In the genomic region with DNA sequence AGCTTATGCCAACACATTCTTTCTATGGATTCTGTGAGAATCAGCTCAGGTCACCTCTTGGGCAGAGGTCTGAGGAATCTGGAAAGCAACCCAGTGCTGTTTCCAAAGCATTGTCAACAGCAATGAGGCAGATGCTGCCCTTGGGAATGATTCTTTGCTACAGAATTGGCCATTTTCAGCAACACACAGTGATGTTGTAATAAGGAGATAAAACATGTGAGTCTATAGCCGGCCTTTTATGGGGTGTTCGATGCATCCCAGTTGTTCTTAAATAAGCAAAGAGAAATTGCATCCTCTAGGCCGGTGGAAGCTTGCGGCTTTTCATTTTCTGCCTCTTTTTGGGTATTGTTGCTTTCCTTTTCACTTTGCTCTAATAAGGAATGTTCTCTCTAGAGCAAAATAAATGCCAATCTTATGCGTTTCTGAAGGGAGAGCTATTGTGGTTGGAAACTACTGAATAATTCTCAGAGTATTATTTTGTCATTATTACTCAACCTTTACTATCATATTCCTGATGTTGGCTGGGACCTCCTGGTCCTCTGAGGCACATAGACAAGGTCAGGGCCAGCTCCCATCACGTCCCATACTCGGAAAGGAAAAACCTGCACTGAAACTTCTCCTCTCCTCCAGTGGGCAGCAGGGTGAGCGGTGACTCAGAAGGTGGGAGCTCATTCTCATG, we compare ENCODE assay signal across 21 cellular contexts.
DNase-seq lines count a peak whose midpoint lies in the region; ATAC-seq and TF ChIP-seq lines count a peak whose summit lies in the region.
"Had no signal": no experiment of that assay in that cellular context is flagged by ENCODE, and none has a peak within 500 bp of the region (broad histone marks: within the 10 kb centered on the region; RNA-seq: fewer than 3 reads in every experiment).

No MANE protein-coding gene starts in this region.

- H3K27me3 ChIP-seq in WERI-Rb-1 (ENCODE audit: insufficient read depth, low read depth, severe bottlenecking): peaks cover 6% of the 10 kb centered on the region
- H3K27me3 ChIP-seq in left lung: no peaks in the 10 kb centered on the region

- H3K36me3 ChIP-seq in WERI-Rb-1 (no peaks in the 10 kb centered on the region), left lung (no peaks in the 10 kb centered on the region)

- no peak for TF ChIP-seq CTCF in AG09309 (IDR thresholded peaks at IDR 0.05; ENCODE audit: control insufficient read depth, insufficient read depth, low read depth, low read length, missing control alignments)
- no peak for TF ChIP-seq CTCF in fibroblast of villous mesenchyme (IDR thresholded peaks at IDR 0.05; ENCODE audit: insufficient read depth, low read depth, low read length)
- no peak for TF ChIP-seq CTCF in WERI-Rb-1 (IDR thresholded peaks at IDR 0.05; ENCODE audit: low read depth, low read length)
- no peak for TF ChIP-seq CTCF in left lung (IDR thresholded peaks at IDR 0.05)

- H3K4me3 ChIP-seq in AG09309 (ENCODE audit: control insufficient read depth, low read depth, low read length) (no peak overlapping the region), fibroblast of villous mesenchyme (ENCODE audit: low read depth, low read length) (no peak overlapping the region), WERI-Rb-1 (ENCODE audit: low read depth, low read length) (no peak overlapping the region), left lung (no peak overlapping the region)

- H3K27ac ChIP-seq in cingulate gyrus (ENCODE audit: low read depth, low read length): peak overlapping the region; percentile 7
- no peak overlapping the region for H3K27ac ChIP-seq in WERI-Rb-1
- no peak overlapping the region for H3K27ac ChIP-seq in left lung
- H3K27ac ChIP-seq: HL-60 had no signal

- ATAC-seq in left lung: no peak

- peak; percentile 43 for DNase-seq in AG09309 (ENCODE audit: low read depth)
- peak; percentile 7 for DNase-seq in EH (ENCODE audit: low read depth)
- DNase-seq in fibroblast of villous mesenchyme (ENCODE audit: low read depth): peak; percentile 62
- DNase-seq in NOMO-1 treated with dmso at 0.1 percent for 144 hours (lab: John Stamatoyannopoulos, UW; ENCODE audit: unreplicated experiment): no peak
- DNase-seq in WERI-Rb-1: no peak
- DNase-seq in left lung: no peak
- DNase-seq in hepatic stellate cell (ENCODE audit: low spot score): no peak
- DNase-seq: CD8-positive, alpha-beta memory T cell; DMS 273 treated with DMSO at 0.1 percent for 48 hours; DMS79; HCEC 1CT; NCI-H1048; NCI-H1417 treated with DMSO at 0.1 percent for 48 hours; NCI-H1694 treated with DMSO at 0.1 percent for 48 hours; NCI-H2081; NCI-H2227 treated with DMSO at 0.1 percent for 48 hours; NCI-H526 treated with DMSO at 0.1 percent for 48 hours; RPMI8226; SHP77 treated with DMSO at 0.1 percent for 48 hours had no signal

- H3K4me1 ChIP-seq in left lung: no peaks in the 10 kb centered on the region

- intact Hi-C loops in left lung (cut with DNase I): no loop called here

- H3K9me3 ChIP-seq in WERI-Rb-1 (ENCODE audit: severe bottlenecking): no peaks in the 10 kb centered on the region
- no peaks in the 10 kb centered on the region for H3K9me3 ChIP-seq in left lung

Comparison
In these comparisons a context has a peak if more than half of its experiments do, and no peak if none do; other contexts are left out.
1. DNase-seq: peak in AG09309 (single experiment), EH (single experiment) and fibroblast of villous mesenchyme (single experiment); none in NOMO-1 treated with dmso at 0.1 percent for 144 hours (single experiment), WERI-Rb-1 (single experiment), left lung (0 of 2) and hepatic stellate cell (single experiment).